ENCODE assay signal across 16 cellular contexts in the genomic region with DNA sequence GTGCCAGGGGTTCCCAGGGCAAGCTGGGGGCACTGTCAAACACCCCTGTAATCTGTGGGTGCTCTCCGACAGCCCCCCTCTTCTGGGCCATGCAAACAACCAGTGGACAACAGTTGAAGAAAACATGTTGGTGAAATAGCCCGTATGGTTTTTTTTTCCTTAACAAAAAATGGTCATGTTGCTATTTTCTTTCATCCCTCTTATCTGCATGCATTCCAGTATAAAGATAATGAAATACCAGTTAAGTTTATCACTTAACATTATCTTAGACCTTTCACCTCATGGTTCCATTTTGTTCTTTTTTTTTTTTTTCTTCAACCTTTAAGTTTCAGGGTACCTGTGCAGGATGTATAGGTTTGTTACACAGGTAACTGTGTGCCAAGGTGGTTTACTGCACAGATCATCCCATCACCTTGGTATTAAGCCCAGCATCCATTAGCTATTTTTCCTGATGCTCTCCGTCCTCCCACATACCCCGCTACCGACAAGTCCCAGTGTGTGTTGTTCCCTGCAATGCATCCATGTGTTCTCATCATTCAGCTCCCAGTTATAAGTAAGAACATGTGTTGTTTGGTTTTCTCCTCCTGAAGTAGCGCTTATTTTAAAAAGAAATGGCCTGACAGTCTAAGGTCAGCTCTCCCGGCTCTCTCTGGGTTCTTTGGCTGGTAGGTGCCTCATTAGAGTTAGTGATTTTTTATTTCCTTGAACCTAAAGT.
DNase-seq lines count a peak whose midpoint lies in the region; ATAC-seq and TF ChIP-seq lines count a peak whose summit lies in the region.
"Had no signal": no experiment of that assay in that cellular context is flagged by ENCODE, and none has a peak within 500 bp of the region (broad histone marks: within the 10 kb centered on the region; RNA-seq: fewer than 3 reads in every experiment).

No MANE protein-coding gene starts in this region.

- no peak for ATAC-seq in activated T-cell treated with anti-CD3 and anti-CD28 coated beads, Interleukin-2, amount 50 U/mL, for 4 hours
- ATAC-seq: K562 had no signal

- no CpG with 5 or more reads among the region's 7 CpGs for WGBS in trophoblast cell (ENCODE audit: extremely low coverage, insufficient coverage, insufficient read length)

- H3K9me3 Mint-ChIP-seq in Caco-2 (ENCODE audit: unreplicated experiment), result no peaks in the 10 kb centered on the region
- no peaks in the 10 kb centered on the region for H3K9me3 Mint-ChIP-seq in activated T-cell treated with anti-CD3 and anti-CD28 coated beads, Interleukin-2, amount 50 U/mL, for 4 hours

- peaks cover 65% of the 10 kb centered on the region for H3K36me3 Mint-ChIP-seq in Caco-2 (ENCODE audit: insufficient read depth, unreplicated experiment)
- peaks cover 2% of the 10 kb centered on the region for H3K36me3 Mint-ChIP-seq in activated T-cell treated with anti-CD3 and anti-CD28 coated beads, Interleukin-2, amount 50 U/mL, for 4 hours (ENCODE audit: insufficient read depth)

- intact Hi-C loops in Caco-2 (cut with micrococcal nuclease; ENCODE audit: unreplicated experiment), result loop anchor here (1.0 to 5.0 kb wide), 3 partner anchors 28 to 93 kb away; no protein-coding TSS in a partner anchor

- H2BK12ac ChIP-seq in trophoblast cell (ENCODE audit: low read length), result no peak overlapping the region

- no peak overlapping the region for H3K4ac ChIP-seq in trophoblast cell (ENCODE audit: low read depth, low read length)

- no peak overlapping the region for H3K27ac ChIP-seq in trophoblast cell (ENCODE audit: low read depth, low read length)
- H3K27ac ChIP-seq: PC-9 had no signal

- no peak overlapping the region for H3K18ac ChIP-seq in trophoblast cell (ENCODE audit: low read length)

- H3K4me2 ChIP-seq in trophoblast cell (ENCODE audit: low read length), result no peak overlapping the region
- H3K4me2 ChIP-seq: PC-9 had no signal

- no peaks in the 10 kb centered on the region for H3K27me3 ChIP-seq in Caco-2 (replicated peaks; ENCODE audit: control insufficient read depth, insufficient read depth, low read length)
- H3K27me3 ChIP-seq in adipocyte (replicated peaks; ENCODE audit: control insufficient read depth, insufficient read depth, low read length), result no peaks in the 10 kb centered on the region
- no peaks in the 10 kb centered on the region for H3K27me3 ChIP-seq in trophoblast cell (ENCODE audit: insufficient read depth, low read length)

- no peak overlapping the region for H4K12ac ChIP-seq in trophoblast cell (ENCODE audit: low read depth, low read length)

- H3K9me3 ChIP-seq in Caco-2 (no peaks in the 10 kb centered on the region), adipocyte (ENCODE audit: control insufficient read depth, low read length) (no peaks in the 10 kb centered on the region), trophoblast cell (ENCODE audit: insufficient read depth, low read depth, low read length) (no peaks in the 10 kb centered on the region)

- no peak overlapping the region for H2BK120ac ChIP-seq in trophoblast cell (ENCODE audit: insufficient read depth, low read length, poor library complexity)

- H3K79me2 ChIP-seq in trophoblast cell (ENCODE audit: control insufficient read depth, insufficient read depth, low read length, poor library complexity), result no peaks in the 10 kb centered on the region

- peaks cover 1% of the 10 kb centered on the region for H3K79me1 ChIP-seq in trophoblast cell (ENCODE audit: low read length)

- peak overlapping the region; percentile 21 for H3K4me3 Mint-ChIP-seq in Caco-2 (ENCODE audit: unreplicated experiment)
- H3K4me3 Mint-ChIP-seq in activated T-cell treated with anti-CD3 and anti-CD28 coated beads, Interleukin-2, amount 50 U/mL, for 4 hours, result no peak overlapping the region

- TF ChIP-seq CTCF in Caco-2 (IDR thresholded peaks at IDR 0.05; ENCODE audit: insufficient read depth in 1 of 2, low read depth in 1 of 2, low read length in 1 of 2, severe bottlenecking in 1 of 2, unreplicated experiment in 1 of 2), result no peak
- no peak for TF ChIP-seq CTCF in fibroblast of villous mesenchyme (IDR thresholded peaks at IDR 0.05; ENCODE audit: insufficient read depth, low read depth, low read length)

- BruUV-seq in Caco-2 (replicated peaks; lab: Mats Ljungman, UMichigan), result no TSS peak

- H3K27ac Mint-ChIP-seq in Caco-2 (ENCODE audit: unreplicated experiment), result peak overlapping the region; percentile 90

- no peak overlapping the region for H4K8ac ChIP-seq in trophoblast cell (ENCODE audit: low read depth, low read length)

- no peaks in the 10 kb centered on the region for H3K27me3 Mint-ChIP-seq in Caco-2 (ENCODE audit: insufficient read depth, unreplicated experiment)
- H3K27me3 Mint-ChIP-seq in activated T-cell treated with anti-CD3 and anti-CD28 coated beads, Interleukin-2, amount 50 U/mL, for 4 hours (ENCODE audit: low read depth), result no peaks in the 10 kb centered on the region

- DNase-seq in Caco-2 (peak in 1 of 2 experiments; percentile 33), adipocyte (ENCODE audit: low read depth) (no peak), fibroblast of villous mesenchyme (ENCODE audit: low read depth) (peak; percentile 41), trophoblast cell (peak; percentile 18 to 77), NCI-H2029 (lab: John Stamatoyannopoulos, UW) (no peak)
- DNase-seq in stimulated activated CD4-positive, alpha-beta T cell treated with anti-CD3 and anti-CD28 coated beads, Interleukin-4, amount 100 ng/mL, for 4 hours, result no peak
- DNase-seq in activated T-cell treated with anti-CD3 and anti-CD28 coated beads, Interleukin-2, amount 50 U/mL, for 4 hours, result no peak
- DNase-seq: AML-193, COR-L47, EL, NCI-H1436, NCI-H2081 treated with DMSO at 0.1 percent for 48 hours, NCI-H510A, NCI-H82, PC-9 had no signal

- no peak overlapping the region for H3K14ac ChIP-seq in trophoblast cell (ENCODE audit: low read length)

- H3K23ac ChIP-seq in trophoblast cell (ENCODE audit: low read length), result no peak overlapping the region

- H2AK5ac ChIP-seq in trophoblast cell (ENCODE audit: low read length), result no peak overlapping the region

- POLR2A ChIA-PET in Caco-2 (lab: Charles Lee), result no interaction called here

- no peak overlapping the region for H3K4me3 ChIP-seq in Caco-2 (ENCODE audit: low read depth, low read length)
- no peak overlapping the region for H3K4me3 ChIP-seq in adipocyte (ENCODE audit: low read length)
- no peak overlapping the region for H3K4me3 ChIP-seq in fibroblast of villous mesenchyme (ENCODE audit: low read depth, low read length)
- no peak overlapping the region for H3K4me3 ChIP-seq in trophoblast cell (ENCODE audit: low read depth, low read length)
- H3K4me3 ChIP-seq: K562, PC-9 had no signal

- no peak overlapping the region for H2BK5ac ChIP-seq in trophoblast cell (ENCODE audit: low read depth, low read length, poor library complexity)

- H3K4me1 ChIP-seq in Caco-2, result peaks cover 67% of the 10 kb centered on the region
- peaks cover 32% of the 10 kb centered on the region for H3K4me1 ChIP-seq in adipocyte (ENCODE audit: control insufficient read depth, insufficient read depth, low read length)
- no peaks in the 10 kb centered on the region for H3K4me1 ChIP-seq in trophoblast cell (ENCODE audit: control insufficient read depth in 1 of 2, insufficient read depth in 2 of 2, low read length in 2 of 2)

- H3K9ac ChIP-seq in adipocyte (ENCODE audit: low read length) (peak overlapping the region; percentile 72), trophoblast cell (ENCODE audit: low read length) (no peak overlapping the region)

- no peak overlapping the region for H4K91ac ChIP-seq in trophoblast cell (ENCODE audit: low read depth, low read length)

- CTCF ChIA-PET in Caco-2 (lab: Charles Lee), result interaction anchor here (0.8 kb wide), 1 partner anchor 171 kb away, joined by 3 read pairs; no protein-coding TSS in a partner anchor

- peaks cover 45% of the 10 kb centered on the region for H3K4me1 Mint-ChIP-seq in Caco-2 (ENCODE audit: low read depth, unreplicated experiment)
- H3K4me1 Mint-ChIP-seq in activated T-cell treated with anti-CD3 and anti-CD28 coated beads, Interleukin-2, amount 50 U/mL, for 4 hours (ENCODE audit: low read depth), result no peaks in the 10 kb centered on the region

- H2AFZ ChIP-seq in trophoblast cell (ENCODE audit: insufficient read depth, low read length, poor library complexity), result no peak overlapping the region
- H2AFZ ChIP-seq: PC-9 had no signal

- H3K36me3 ChIP-seq in Caco-2 (ENCODE audit: control insufficient read depth, insufficient read depth, low read length) (peaks cover 3% of the 10 kb centered on the region; the same call in 1 of the 2 replicates), adipocyte (ENCODE audit: control insufficient read depth, insufficient read depth, low read length, severe bottlenecking) (peaks cover 78% of the 10 kb centered on the region), trophoblast cell (ENCODE audit: control insufficient read depth in 1 of 2, insufficient read depth in 2 of 2, low read length in 2 of 2) (peaks cover 13 to 19% of the 10 kb centered on the region in 2 experiments)

Comparison
In these comparisons a context has a peak if more than half of its experiments do, and no peak if none do; other contexts are left out.
1. DNase-seq: peak in fibroblast of villous mesenchyme (single experiment) and trophoblast cell (2 of 2); none in adipocyte (single experiment), stimulated activated CD4-positive, alpha-beta T cell treated with anti-CD3 and anti-CD28 coated beads, Interleukin-4, amount 100 ng/mL, for 4 hours (0 of 2), activated T-cell treated with anti-CD3 and anti-CD28 coated beads, Interleukin-2, amount 50 U/mL, for 4 hours (single experiment) and NCI-H2029 (single experiment).